In the genomic region with DNA sequence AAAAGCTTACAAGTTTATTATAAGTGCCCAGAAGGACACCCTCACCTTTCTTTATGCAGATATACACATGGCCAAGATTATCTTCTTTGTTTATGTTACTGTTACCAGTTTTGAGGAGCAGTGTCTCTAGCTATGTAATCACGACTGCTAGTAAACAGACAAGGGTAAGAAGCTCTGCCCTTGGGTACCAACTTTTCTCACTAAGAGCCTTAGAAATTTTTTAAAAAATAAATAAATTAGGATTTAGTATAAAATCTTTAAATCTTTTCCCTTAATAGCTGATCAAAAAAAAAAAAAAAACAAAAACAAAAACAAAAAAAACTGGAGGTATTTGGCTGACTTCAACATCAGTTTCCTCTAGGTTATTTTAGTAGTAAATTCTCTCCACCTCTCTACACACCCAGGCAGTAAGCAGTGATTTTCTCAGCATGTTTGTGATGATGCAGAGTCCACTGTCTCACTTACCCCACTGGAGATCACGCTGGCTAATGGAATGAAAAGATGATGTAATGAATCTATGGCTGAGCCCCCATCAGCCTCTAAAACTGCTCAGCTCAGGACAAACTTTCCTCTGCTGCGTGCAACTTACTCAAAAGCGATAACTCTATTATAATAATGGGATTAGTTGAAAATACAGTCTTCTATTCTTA, we compare ENCODE assay signal across 13 cellular contexts.
DNase-seq lines count a peak whose midpoint lies in the region; ATAC-seq lines count a peak whose summit lies in the region.
"Had no signal": no experiment of that assay in that cellular context is flagged by ENCODE, and none has a peak within 500 bp of the region (broad histone marks: within the 10 kb centered on the region; RNA-seq: fewer than 3 reads in every experiment).

No MANE protein-coding gene starts in this region.

- no peaks in the 10 kb centered on the region for H3K27me3 Mint-ChIP-seq in naive thymus-derived CD8-positive, alpha-beta T cell

- no peak overlapping the region for H3K27ac Mint-ChIP-seq in naive thymus-derived CD8-positive, alpha-beta T cell

- peaks cover 5 to 38% (median 7%) of the 10 kb centered on the region in 3 donors for H3K36me3 Mint-ChIP-seq in naive thymus-derived CD8-positive, alpha-beta T cell

- H3K9me3 Mint-ChIP-seq in naive thymus-derived CD8-positive, alpha-beta T cell: no peaks in the 10 kb centered on the region

- no peak overlapping the region for H2AFZ ChIP-seq in ACC112 (ENCODE audit: low read length, unreplicated experiment)

- DNase-seq in effector memory CD4-positive, alpha-beta T cell: no peak
- DNase-seq in COLO829 (ENCODE audit: low spot score): no peak
- DNase-seq in OCI-M2 (lab: John Stamatoyannopoulos, UW; ENCODE audit: unreplicated experiment): no peak
- DNase-seq in NCI-H1436 treated with DMSO at 0.1 percent for 48 hours (lab: John Stamatoyannopoulos, UW): no peak
- no peak for DNase-seq in naive thymus-derived CD8-positive, alpha-beta T cell
- DNase-seq: activated CD4-positive, alpha-beta T cell treated with anti-CD3 and anti-CD28 coated beads for 1 hour; GOT3; NCI-H1417 treated with DMSO at 0.1 percent for 48 hours had no signal

- H3K9me3 ChIP-seq in HUES48 (ENCODE audit: control insufficient read depth, insufficient read depth, low read length) (no peaks in the 10 kb centered on the region), muscle layer of duodenum (ENCODE audit: control insufficient read depth in 1 of 2, low read length in 2 of 2) (no peaks in the 10 kb centered on the region)
- no peaks in the 10 kb centered on the region for H3K9me3 ChIP-seq in effector memory CD4-positive, alpha-beta T cell (ENCODE audit: control insufficient read depth, low read length)

- H3K9ac ChIP-seq in HUES48 (ENCODE audit: low read depth, low read length): no peak overlapping the region

- H3K4me3 ChIP-seq in ACC112 (ENCODE audit: low read depth, low read length) (peak overlapping the region; percentile 42; the same call in 1 of the 2 replicates), HUES48 (ENCODE audit: low read depth, low read length) (no peak overlapping the region), muscle layer of duodenum (ENCODE audit: low read depth in 1 of 2, low read length in 2 of 2) (peak overlapping the region in 1 of 2 donors; percentile 32)
- no peak overlapping the region for H3K4me3 ChIP-seq in effector memory CD4-positive, alpha-beta T cell (ENCODE audit: insufficient read depth, low read depth, low read length, poor library complexity, severe bottlenecking)

- H3K27me3 ChIP-seq in ACC112 (ENCODE audit: insufficient read depth, low read length) (no peaks in the 10 kb centered on the region), HUES48 (ENCODE audit: control insufficient read depth, insufficient read depth, low read length) (no peaks in the 10 kb centered on the region), muscle layer of duodenum (ENCODE audit: low read depth, low read length) (no peaks in the 10 kb centered on the region)
- H3K27me3 ChIP-seq in effector memory CD4-positive, alpha-beta T cell (replicated peaks; ENCODE audit: control insufficient read depth, insufficient read depth, low read length, poor library complexity, severe bottlenecking): no peaks in the 10 kb centered on the region

- H3K36me3 ChIP-seq in ACC112 (ENCODE audit: insufficient read depth, low read length): no peaks in the 10 kb centered on the region
- H3K36me3 ChIP-seq in HUES48 (ENCODE audit: control insufficient read depth, insufficient read depth, low read length): no peaks in the 10 kb centered on the region
- no peaks in the 10 kb centered on the region for H3K36me3 ChIP-seq in effector memory CD4-positive, alpha-beta T cell (ENCODE audit: control insufficient read depth, insufficient read depth, low read length)
- no peaks in the 10 kb centered on the region for H3K36me3 ChIP-seq in muscle layer of duodenum (ENCODE audit: control insufficient read depth in 1 of 2, insufficient read depth in 2 of 2, low read length in 2 of 2)

- peaks cover 31 to 49% (median 45%) of the 10 kb centered on the region in 4 donors for H3K4me1 Mint-ChIP-seq in naive thymus-derived CD8-positive, alpha-beta T cell

- H3K4me3 Mint-ChIP-seq in naive thymus-derived CD8-positive, alpha-beta T cell: peak overlapping the region in 1 of 10 donors; percentile 16
- H3K4me3 Mint-ChIP-seq: CD14-positive monocyte had no signal

- peaks cover 24% of the 10 kb centered on the region for H3K79me2 ChIP-seq in ACC112 (ENCODE audit: control insufficient read depth, insufficient read depth, low read length, unreplicated experiment)

- no peak for ATAC-seq in naive thymus-derived CD8-positive, alpha-beta T cell
- ATAC-seq: Panc1 had no signal

- H3K4me1 ChIP-seq in ACC112 (ENCODE audit: control insufficient read depth, insufficient read depth, low read length, unreplicated experiment) (peaks cover 21% of the 10 kb centered on the region), HUES48 (ENCODE audit: control insufficient read depth, insufficient read depth, low read length) (no peaks in the 10 kb centered on the region; the same call in 1 of the 2 replicates), muscle layer of duodenum (ENCODE audit: control insufficient read depth in 1 of 2, insufficient read depth in 2 of 2, low read length in 2 of 2) (peaks cover 4 to 15% of the 10 kb centered on the region in 2 donors)
- H3K4me1 ChIP-seq in effector memory CD4-positive, alpha-beta T cell (ENCODE audit: control insufficient read depth, insufficient read depth, low read length, poor library complexity, severe bottlenecking): peaks cover 9% of the 10 kb centered on the region

- H3K27ac ChIP-seq in ACC112 (ENCODE audit: low read depth, low read length): no peak overlapping the region
- peak overlapping the region; percentile 16 for H3K27ac ChIP-seq in HUES48 (ENCODE audit: low read depth, low read length)
- peak overlapping the region; percentile 34 for H3K27ac ChIP-seq in effector memory CD4-positive, alpha-beta T cell (ENCODE audit: insufficient read depth, low read length, poor library complexity, severe bottlenecking)
- H3K27ac ChIP-seq in muscle layer of duodenum (ENCODE audit: low read length): peak overlapping the region; percentile 32

- POLR2A ChIA-PET in naive thymus-derived CD8-positive, alpha-beta T cell (lab: Charles Lee): no interaction called here
